Comparison of ENCODE assay signal across 8 cellular contexts in genomic region chr9:128218518-128219389, GRCh38. TPM values are rescaled to one million over a fixed set of nuclear protein-coding genes. Genes with fewer than 3 reads are reported as not detected.
DNase-seq lines count a peak whose midpoint lies in the region; ATAC-seq and TF ChIP-seq lines count a peak whose summit lies in the region.

No MANE protein-coding gene starts in this region.

- peak overlapping the region; percentile 91 for H3K27ac Mint-ChIP-seq in endodermal cell

- no peak overlapping the region for H2BK5ac ChIP-seq in mesendoderm (ENCODE audit: low read length)

- TF ChIP-seq POLR2A in GM15510 (IDR thresholded peaks at IDR 0.05; ENCODE audit: borderline replicate concordance, extremely low read depth, insufficient read length), result peak; percentile 37

- peak; percentile 89 for ATAC-seq in HG02870 (IDR thresholded peaks at IDR 0.05; ENCODE audit: unreplicated experiment)

- peak; percentile 30 for TF ChIP-seq CTCF in endodermal cell (conservative IDR thresholded peaks at IDR 0.05)

- H3K36me3 ChIP-seq in endodermal cell (ENCODE audit: control insufficient read depth, insufficient read depth, low read length), result peaks cover 16% of the 10 kb centered on the region
- no peaks in the 10 kb centered on the region for H3K36me3 ChIP-seq in mesendoderm (ENCODE audit: control insufficient read depth, insufficient read depth, low read length)

- peak overlapping the region; percentile 62 for H3K4me3 Mint-ChIP-seq in endodermal cell

- DNase-seq in NCI-H69 (lab: John Stamatoyannopoulos, UW) (peak; percentile 97), endodermal cell (peak; percentile 100), mesendoderm (peak; percentile 99), KG1 (lab: John Stamatoyannopoulos, UW) (no peak)
- DNase-seq in activated CD8-positive, alpha-beta memory T cell treated with anti-CD3 and anti-CD28 coated beads, Interleukin-2, amount 50 U/mL, for 1 hour (ENCODE audit: extremely low read depth), result peak; percentile 67
- peak; percentile 86 for DNase-seq in stimulated activated CD8-positive, alpha-beta memory T cell treated with anti-CD3 and anti-CD28 coated beads, Interleukin-15, amount 100 ng/mL, for 1 hour (ENCODE audit: low read depth)

- H2BK15ac ChIP-seq in mesendoderm (replicated peaks; ENCODE audit: low read depth), result no peak overlapping the region

- H3K27ac ChIP-seq in endodermal cell (ENCODE audit: low read depth, low read length) (no peak overlapping the region), mesendoderm (ENCODE audit: low read depth, low read length) (no peak overlapping the region)

- peak overlapping the region; percentile 79 for H3K4me2 ChIP-seq in mesendoderm (ENCODE audit: low read length)

- H3K23ac ChIP-seq in mesendoderm (ENCODE audit: low read length), result no peak overlapping the region

- H3K4me3 ChIP-seq in endodermal cell (ENCODE audit: low read length) (peak overlapping the region; percentile 66), mesendoderm (ENCODE audit: low read length) (peak overlapping the region; percentile 45)

- no peaks in the 10 kb centered on the region for H3K79me2 ChIP-seq in mesendoderm (ENCODE audit: control insufficient read depth, insufficient read depth, low read length)

- no peaks in the 10 kb centered on the region for H3K79me1 ChIP-seq in mesendoderm (ENCODE audit: low read length)

- peak overlapping the region; percentile 5 for H2AK5ac ChIP-seq in mesendoderm (ENCODE audit: low read length)

- no peak overlapping the region for H2BK120ac ChIP-seq in mesendoderm (ENCODE audit: low read depth, low read length)

- H3K4me1 ChIP-seq in endodermal cell (ENCODE audit: control insufficient read depth, insufficient read depth, low read length) (peaks cover 4% of the 10 kb centered on the region), mesendoderm (ENCODE audit: control insufficient read depth, low read depth, low read length) (peaks cover 4% of the 10 kb centered on the region)

- 41 to 82% methylated on average over 25 to 47 of the region's 47 CpGs for WGBS in endodermal cell (ENCODE audit: insufficient coverage in 1 of 2, insufficient read length in 1 of 2), 2 experiments
- no CpG with 5 or more reads among the region's 47 CpGs for WGBS in mesendoderm (ENCODE audit: extremely low coverage, insufficient coverage, low lambda C conversion rate)

- no peaks in the 10 kb centered on the region for H3K9me3 Mint-ChIP-seq in endodermal cell

- H3K9ac ChIP-seq in endodermal cell (ENCODE audit: extremely low read depth, low read length, poor library complexity, severe bottlenecking) (no peak overlapping the region), mesendoderm (ENCODE audit: low read length) (peak overlapping the region; percentile 74)

- H3K27me3 Mint-ChIP-seq in endodermal cell (ENCODE audit: insufficient read depth), result peaks cover 2% of the 10 kb centered on the region

- H3K27me3 ChIP-seq in endodermal cell (ENCODE audit: control insufficient read depth, insufficient read depth, low read length, poor library complexity, severe bottlenecking) (no peaks in the 10 kb centered on the region), mesendoderm (ENCODE audit: insufficient read depth, low read length, poor library complexity) (no peaks in the 10 kb centered on the region)

- peaks cover 22% of the 10 kb centered on the region for H3K36me3 Mint-ChIP-seq in endodermal cell (ENCODE audit: low read depth)

- no peak overlapping the region for H3K18ac ChIP-seq in mesendoderm (ENCODE audit: low read length)

- no peaks in the 10 kb centered on the region for H3K9me3 ChIP-seq in endodermal cell (ENCODE audit: control insufficient read depth, low read length)

- H4K5ac ChIP-seq in mesendoderm (ENCODE audit: low read length), result no peak overlapping the region

- H3K4ac ChIP-seq in mesendoderm (ENCODE audit: low read depth, low read length), result no peak overlapping the region

- no peak overlapping the region for H4K8ac ChIP-seq in mesendoderm (ENCODE audit: low read depth, low read length)

- H3K56ac ChIP-seq in mesendoderm (ENCODE audit: low read length), result peak overlapping the region; percentile 86

- peaks cover 6% of the 10 kb centered on the region for H3K4me1 Mint-ChIP-seq in endodermal cell

RNA-seq across cellular contexts. Expression of gene DNM1, which starts 15.6 kb away (rescaled TPM):
- 100 to 1,000 TPM in 1 of 2 donors, 10 to 100 TPM in 1; 55.8 to 147 TPM for total RNA-seq in endodermal cell
- 78.9 TPM for polyA plus RNA-seq in endodermal cell (2013, experiment 1 of 2)
- 83.8 TPM for polyA plus RNA-seq in endodermal cell (2013, experiment 2 of 2)
- 9.5 TPM for polyA plus RNA-seq in mesendoderm (2013, experiment 1 of 2)
- polyA plus RNA-seq in mesendoderm (2013, experiment 2 of 2), result 8.9 TPM

RNA-seq across cellular contexts. Expression of gene CIZ1, which starts 27.4 kb away (rescaled TPM):
- 100 to 1,000 TPM; 115 to 117 TPM for total RNA-seq in endodermal cell
- polyA plus RNA-seq in endodermal cell (2013, experiment 1 of 2), result 123 TPM
- 111 TPM for polyA plus RNA-seq in endodermal cell (2013, experiment 2 of 2)
- 108 TPM for polyA plus RNA-seq in mesendoderm (2013, experiment 1 of 2)
- 110 TPM for polyA plus RNA-seq in mesendoderm (2013, experiment 2 of 2)

RNA-seq across cellular contexts. Expression of gene GOLGA2, which starts 57.1 kb away (rescaled TPM):
- 100 to 1,000 TPM in 1 of 2 donors, 10 to 100 TPM in 1; 91.9 to 101 TPM for total RNA-seq in endodermal cell
- polyA plus RNA-seq in endodermal cell (2013, experiment 1 of 2), result 50.7 TPM
- polyA plus RNA-seq in endodermal cell (2013, experiment 2 of 2), result 43.8 TPM
- 27.1 TPM for polyA plus RNA-seq in mesendoderm (2013, experiment 1 of 2)
- polyA plus RNA-seq in mesendoderm (2013, experiment 2 of 2), result 28.3 TPM

RNA-seq across cellular contexts. Expression of gene SWI5, which starts 57.3 kb away (rescaled TPM):
- 10 to 100 TPM; 33.4 to 46.9 TPM for total RNA-seq in endodermal cell
- 27.5 TPM for polyA plus RNA-seq in endodermal cell (2013, experiment 1 of 2)
- 28.4 TPM for polyA plus RNA-seq in endodermal cell (2013, experiment 2 of 2)
- polyA plus RNA-seq in mesendoderm (2013, experiment 1 of 2), result 24.0 TPM
- 25.1 TPM for polyA plus RNA-seq in mesendoderm (2013, experiment 2 of 2)

RNA-seq across cellular contexts. Expression of gene BBLN, which starts 58.7 kb away (rescaled TPM):
- 10 to 100 TPM; 65.7 to 82.1 TPM for total RNA-seq in endodermal cell
- 105 TPM for polyA plus RNA-seq in endodermal cell (2013, experiment 1 of 2)
- 99.0 TPM for polyA plus RNA-seq in endodermal cell (2013, experiment 2 of 2)
- polyA plus RNA-seq in mesendoderm (2013, experiment 1 of 2), result 55.7 TPM
- 57.0 TPM for polyA plus RNA-seq in mesendoderm (2013, experiment 2 of 2)
